In genomic region chr1:223079498-223079897, GRCh38 we compare ENCODE assay signal across 17 cellular contexts.
A peak's percentile ranks its signal among the peaks of the same experiment; 100 is the strongest.
DNase-seq lines count a peak whose midpoint lies in the region; ATAC-seq, FAIRE-seq and TF ChIP-seq lines count a peak whose summit lies in the region.
"Had no signal": no experiment of that assay in that cellular context is flagged by ENCODE, and none has a peak within 500 bp of the region (broad histone marks: within the 10 kb centered on the region; RNA-seq: fewer than 3 reads in every experiment).

No MANE protein-coding gene starts in this region.

- FAIRE-seq in H1 (lab: Jason Lieb, UNC), result no peak
- FAIRE-seq: A204.1, GM18507 had no signal

- no peak overlapping the region for H3K4me3 ChIP-seq in H1 (ENCODE audit: extremely low read depth in 1 of 4, insufficient read depth in 2 of 4, low read depth in 3 of 4, low read length in 4 of 4)

- H2BK20ac ChIP-seq in H1 (ENCODE audit: low read length), result no peak overlapping the region

- no peak overlapping the region for H2AFZ ChIP-seq in H1 (ENCODE audit: low read length)

- no peak overlapping the region for H2AK5ac ChIP-seq in H1 (ENCODE audit: low read depth, low read length)

- H3K4me3 Mint-ChIP-seq in mesothelial cell of epicardium (no peak overlapping the region), T-cell (no peak overlapping the region)
- H3K4me3 Mint-ChIP-seq: CD8-positive, alpha-beta memory T cell had no signal

- no peak overlapping the region for H3K4ac ChIP-seq in H1 (replicated peaks; ENCODE audit: insufficient read length, low read depth, low read length)

- no peaks in the 10 kb centered on the region for H3K36me3 Mint-ChIP-seq in mesothelial cell of epicardium
- H3K36me3 Mint-ChIP-seq in T-cell, result no peaks in the 10 kb centered on the region
- H3K36me3 Mint-ChIP-seq: CD8-positive, alpha-beta memory T cell had no signal

- H3K4me1 ChIP-seq in H1 (replicated peaks in 1 of 4; ENCODE audit: control insufficient read depth in 3 of 4, insufficient read depth in 4 of 4, low read length in 3 of 4), result peaks cover 0 to 9% (median 6%) of the 10 kb centered on the region in 4 experiments; a peak in 6 of 7 replicates
- H3K4me1 ChIP-seq: BE2C had no signal

- no peak overlapping the region for H3K4me2 ChIP-seq in H1 (ENCODE audit: insufficient read depth in 1 of 2, low read depth in 2 of 2, low read length in 2 of 2)

- TF ChIP-seq CTCF in H1 (IDR thresholded peaks at IDR 0.05; ENCODE audit: control extremely low read depth in 1 of 3, insufficient read depth in 1 of 3, low read depth in 1 of 3, low read length in 3 of 3), result no peak
- no peak for TF ChIP-seq CTCF in mesothelial cell of epicardium (IDR thresholded peaks at IDR 0.05; ENCODE audit: unreplicated experiment)

- no peak overlapping the region for H3K9ac ChIP-seq in H1 (replicated peaks in 1 of 4; ENCODE audit: extremely low read depth in 1 of 4, low read depth in 3 of 4, low read length in 3 of 4)

- no peaks in the 10 kb centered on the region for H3K9me3 ChIP-seq in H1 (ENCODE audit: insufficient read depth in 2 of 2, low read depth in 1 of 2, low read length in 1 of 2)
- H3K9me3 ChIP-seq: BE2C had no signal

- H3K27me3 Mint-ChIP-seq in mesothelial cell of epicardium (ENCODE audit: low read depth) (no peaks in the 10 kb centered on the region), T-cell (peaks cover 6 to 24% of the 10 kb centered on the region in 2 donors)

- ATAC-seq in sciatic nerve (peak; percentile 3), T-cell (replicated peaks in 1 of 4) (no peak), left ventricle myocardium superior (no peak)

- H2BK5ac ChIP-seq in H1 (ENCODE audit: low read depth, low read length), result peak overlapping the region; percentile 40; the same call in 1 of the 2 replicates

- 0 out of 2 replicates have a peak overlapping the region, but pooled peaks have one; percentile 6 for H2BK12ac ChIP-seq in H1 (ENCODE audit: low read depth, low read length)

- H3K36me3 ChIP-seq in H1 (ENCODE audit: control insufficient read depth in 2 of 4, insufficient read depth in 4 of 4, low read length in 3 of 4), result no peaks in the 10 kb centered on the region
- H3K36me3 ChIP-seq: BE2C had no signal

- intact Hi-C loops in sciatic nerve (cut with DNase I), result no loop called here
- intact Hi-C loops in left ventricle myocardium superior (cut with micrococcal nuclease), result no loop called here

- TF ChIP-seq POLR2A in H1 (IDR thresholded peaks at IDR 0.05; ENCODE audit: control extremely low read depth in 1 of 2, low read depth in 2 of 2, low read length in 2 of 2), result no peak

- CTCF ChIA-PET in H1 (lab: Charles Lee; ENCODE audit: partially characterized antibody) (interaction anchor here (0.7 to 18.1 kb wide), 3 partner anchors 11 to 286 kb away, joined by 4 to 163 read pairs (median 7); no protein-coding TSS in a partner anchor), T-cell (lab: Charles Lee) (no interaction called here)

- H4K91ac ChIP-seq in H1 (replicated peaks; ENCODE audit: insufficient read length, low read length), result peak overlapping the region; percentile 18

- peaks cover 51% of the 10 kb centered on the region for H3K4me1 Mint-ChIP-seq in mesothelial cell of epicardium
- peaks cover 0 to 3% (median 3%) of the 10 kb centered on the region in 3 donors for H3K4me1 Mint-ChIP-seq in T-cell

- H3K23me2 ChIP-seq in H1 (ENCODE audit: low read depth, low read length), result no peaks in the 10 kb centered on the region

- POLR2A ChIA-PET in H1 (lab: Charles Lee; ENCODE audit: partially characterized antibody) (interaction anchor here (1.6 to 3.6 kb wide), 3 partner anchors 49 to 69 kb away, joined by 4 to 29 read pairs (median 11); no protein-coding TSS in a partner anchor), T-cell (lab: Charles Lee) (no interaction called here)

- H3K9me3 Mint-ChIP-seq in mesothelial cell of epicardium (peaks cover 4% of the 10 kb centered on the region), T-cell (no peaks in the 10 kb centered on the region)
- H3K9me3 Mint-ChIP-seq: CD8-positive, alpha-beta memory T cell had no signal

- H4K8ac ChIP-seq in H1 (ENCODE audit: extremely low read depth, insufficient read depth, low read length), result peak overlapping the region; percentile 36; the same call in 1 of the 2 replicates

- no peak overlapping the region for H2BK120ac ChIP-seq in H1 (replicated peaks; ENCODE audit: low read depth, low read length)

- H4K5ac ChIP-seq in H1 (ENCODE audit: insufficient read length, low read depth, low read length), result no peak overlapping the region

- no peak overlapping the region for H3K14ac ChIP-seq in H1 (ENCODE audit: insufficient read length)

- no peaks in the 10 kb centered on the region for H4K20me1 ChIP-seq in H1 (replicated peaks in 1 of 2; ENCODE audit: control insufficient read depth in 1 of 2, insufficient read depth in 2 of 2, low read length in 2 of 2)

- H2BK15ac ChIP-seq in H1 (ENCODE audit: low read length), result no peak overlapping the region

- H3K23ac ChIP-seq in H1 (ENCODE audit: insufficient read length), result no peak overlapping the region

- DNase-seq in COLO829 (ENCODE audit: low spot score) (peak; percentile 25), H1 (ENCODE audit: low read depth in 1 of 2, low spot score in 2 of 2) (no peak), mesothelial cell of epicardium (ENCODE audit: low spot score in 2 of 2, unreplicated experiment in 2 of 2) (no peak), sciatic nerve (ENCODE audit: low spot score) (no peak), T-cell (no peak), GM19240 (ENCODE audit: insufficient read length, low spot score) (no peak), left ventricle myocardium superior (no peak)
- DNase-seq in activated CD4-positive, alpha-beta T cell treated with anti-CD3 and anti-CD28 coated beads, Interleukin-2, amount 50 U/mL, for 4 hours, result no peak
- DNase-seq: BE2C; CD8-positive, alpha-beta memory T cell; DMS 273 treated with DMSO at 0.1 percent for 48 hours; GOT3; HCEC 1CT; KBM-7 had no signal

- no peak for TF ChIP-seq EP300 in H1 (IDR thresholded peaks at IDR 0.05; ENCODE audit: borderline replicate concordance in 1 of 2, low read depth in 2 of 2, low read length in 2 of 2)

- H3K56ac ChIP-seq in H1 (replicated peaks; ENCODE audit: insufficient read length, low read depth, low read length), result no peak overlapping the region

- no peak overlapping the region for H3K27ac ChIP-seq in H1 (ENCODE audit: low read depth, low read length)
- H3K27ac ChIP-seq: HL-60 had no signal

- no peak overlapping the region for H3K18ac ChIP-seq in H1 (ENCODE audit: extremely low read depth, low read length)

- H3K79me2 ChIP-seq in H1 (ENCODE audit: control insufficient read depth in 1 of 2, insufficient read depth in 2 of 2, low read length in 2 of 2), result no peaks in the 10 kb centered on the region

- H3K79me1 ChIP-seq in H1 (ENCODE audit: low read depth, low read length), result no peaks in the 10 kb centered on the region

- no peaks in the 10 kb centered on the region for H3K27me3 ChIP-seq in H1 (replicated peaks in 1 of 4; ENCODE audit: control insufficient read depth in 3 of 4, extremely low read depth in 1 of 4, insufficient read depth in 3 of 4, low read length in 3 of 4)

- peak overlapping the region; percentile 32 for H3K27ac Mint-ChIP-seq in mesothelial cell of epicardium
- H3K27ac Mint-ChIP-seq in T-cell, result no peak overlapping the region

- WGBS in H1 (ENCODE audit: extremely low coverage in 1 of 2, insufficient coverage in 1 of 2, insufficient read length in 1 of 2, insufficient replicate concordance in 2 of 2, low coverage in 1 of 2, low lambda C conversion rate in 2 of 2, missing lambda C conversion rate in 1 of 2), 2 experiments, result 90% methylated on average over 7 of the region's 7 CpGs; no CpG with 5 or more reads in 1 of the 2 experiments

- TF ChIP-seq RAD21 in H1 (IDR thresholded peaks at IDR 0.05 in 1 of 2, conservative IDR thresholded peaks at IDR 0.05 in 1 of 2; ENCODE audit: low read depth in 2 of 2, low read length in 2 of 2), result no peak

TF ChIP-seq in H1, 55 proteins besides CTCF, POLR2A, EP300 and RAD21:
- no peak for TF ChIP-seq SAP30 (IDR thresholded peaks at IDR 0.05; ENCODE audit: insufficient read depth, insufficient replicate concordance, low read length)
- no peak for TF ChIP-seq YY1 (IDR thresholded peaks at IDR 0.05; ENCODE audit: low read depth, low read length)
- TF ChIP-seq BCL11A (IDR thresholded peaks at IDR 0.05; ENCODE audit: low read depth in 2 of 2, low read length in 2 of 2), result no peak
- no peak for TF ChIP-seq EZH2 (IDR thresholded peaks at IDR 0.05; ENCODE audit: low read depth, low read length, severe bottlenecking)
- no peak for TF ChIP-seq HDAC6 (IDR thresholded peaks at IDR 0.05; ENCODE audit: low read depth, low read length)
TF ChIP-seq in H1: peak in this region for 0.
